8 cellular contexts compared by ENCODE assay signal in genomic region chr14:22836301-22837058, GRCh38. TPM values are rescaled to one million over a fixed set of nuclear protein-coding genes. Genes with fewer than 3 reads are reported as not detected.
A peak's percentile ranks its signal among the peaks of the same experiment; 100 is the strongest.
DNase-seq lines count a peak whose midpoint lies in the region; ATAC-seq and TF ChIP-seq lines count a peak whose summit lies in the region.

TSS of gene MMP14 (plus strand) at chr14:22836585. CDS start at chr14:22836818, 233 bp downstream.

- peaks cover 21% of the 10 kb centered on the region for H3K36me3 Mint-ChIP-seq in activated naive CD8-positive, alpha-beta T cell treated with anti-CD3 and anti-CD28 coated beads, Interleukin-2, amount 10 ng/mL, durations not matched to agents 7 days and 5 days

- peaks cover 12% of the 10 kb centered on the region for H3K27me3 Mint-ChIP-seq in activated naive CD8-positive, alpha-beta T cell treated with anti-CD3 and anti-CD28 coated beads, Interleukin-2, amount 10 ng/mL, durations not matched to agents 7 days and 5 days

- H3K27me3 ChIP-seq in HCT116 (ENCODE audit: insufficient read depth, low read length) (no peaks in the 10 kb centered on the region), osteoblast (ENCODE audit: insufficient read depth, low read length) (no peaks in the 10 kb centered on the region)

- CTCF ChIA-PET in HCT116 (lab: Charles Lee): interaction anchor here (1.0 to 1.3 kb wide), 2 partner anchors 16 to 18 kb away, joined by 3 to 4 read pairs; no protein-coding TSS in a partner anchor

- peak; percentile 64 for ATAC-seq in HCT116
- no peak for ATAC-seq in activated naive CD8-positive, alpha-beta T cell treated with anti-CD3 and anti-CD28 coated beads, Interleukin-2, amount 10 ng/mL, durations not matched to agents 7 days and 5 days (ENCODE audit: low read depth)
- ATAC-seq in Right ventricle myocardium inferior: peak; percentile 79
- ATAC-seq in GM18498 (IDR thresholded peaks at IDR 0.05; ENCODE audit: unreplicated experiment): no peak
- ATAC-seq in HG03159 (IDR thresholded peaks at IDR 0.05; ENCODE audit: unreplicated experiment): no peak
- no peak for ATAC-seq in GM21786 (IDR thresholded peaks at IDR 0.05; ENCODE audit: unreplicated experiment)

- POLR2A ChIA-PET in HCT116 (lab: Charles Lee): no interaction called here
- POLR2A ChIA-PET in activated naive CD8-positive, alpha-beta T cell treated with anti-CD3 and anti-CD28 coated beads, Interleukin-2, amount 10 ng/mL, durations not matched to agents 7 days and 5 days (lab: Charles Lee): no interaction called here

- H3K9me3 Mint-ChIP-seq in activated naive CD8-positive, alpha-beta T cell treated with anti-CD3 and anti-CD28 coated beads, Interleukin-2, amount 10 ng/mL, durations not matched to agents 7 days and 5 days: no peaks in the 10 kb centered on the region

- H2AFZ ChIP-seq in HCT116 (ENCODE audit: low read depth, low read length, poor library complexity, severe bottlenecking) (peak within 1 kb of the TSS; percentile 61), osteoblast (ENCODE audit: low read length) (peak within 1 kb of the TSS; percentile 40)

- H3K79me2 ChIP-seq in HCT116 (ENCODE audit: insufficient read depth, low read length) (no peaks in the 10 kb centered on the region; the same call in 1 of the 2 replicates), osteoblast (ENCODE audit: insufficient read depth, low read length) (peaks cover 64% of the 10 kb centered on the region)

- no TSS peak for BruUV-seq in HCT116 (replicated peaks; lab: Mats Ljungman, UMichigan)

- H3K9me3 ChIP-seq in HCT116 (ENCODE audit: control insufficient read depth in 1 of 2, insufficient read depth in 1 of 2, low read depth in 1 of 2, low read length in 2 of 2): no peaks in the 10 kb centered on the region
- H3K9me3 ChIP-seq in osteoblast (ENCODE audit: low read depth, low read length): no peaks in the 10 kb centered on the region

- H3K4me1 Mint-ChIP-seq in activated naive CD8-positive, alpha-beta T cell treated with anti-CD3 and anti-CD28 coated beads, Interleukin-2, amount 10 ng/mL, durations not matched to agents 7 days and 5 days: peaks cover 12% of the 10 kb centered on the region

- 0 out of 6 replicates have a peak, but pooled peaks of 2 of the 3 experiments have one; percentile 3 to 12 for TF ChIP-seq CTCF in HCT116 (IDR thresholded peaks at IDR 0.05 in 2 of 3, conservative IDR thresholded peaks at IDR 0.05 in 1 of 3; ENCODE audit: borderline replicate concordance in 1 of 3, insufficient read depth in 1 of 3, low read depth in 2 of 3, low read length in 2 of 3)
- TF ChIP-seq CTCF in osteoblast (IDR thresholded peaks at IDR 0.05; ENCODE audit: extremely low read depth, low read depth, low read length): peak; percentile 55

- H4K20me1 ChIP-seq in HCT116 (ENCODE audit: insufficient read depth) (no peaks in the 10 kb centered on the region), osteoblast (ENCODE audit: insufficient read depth, low read length) (peaks cover 11% of the 10 kb centered on the region)

- DNase-seq in A172 (ENCODE audit: low spot score) (no peak), HCT116 (ENCODE audit: low read depth, low spot score) (no peak), Right ventricle myocardium inferior (ENCODE audit: missing footprints) (peak; percentile 85), osteoblast (ENCODE audit: insufficient read length, low spot score, missing footprints) (peak; percentile 99)
- DNase-seq in activated naive CD8-positive, alpha-beta T cell treated with anti-CD3 and anti-CD28 coated beads, Interleukin-2, amount 10 ng/mL, durations not matched to agents 7 days and 5 days: no peak

- peak within 1 kb of the TSS; percentile 75 for H3K4me3 Mint-ChIP-seq in activated naive CD8-positive, alpha-beta T cell treated with anti-CD3 and anti-CD28 coated beads, Interleukin-2, amount 10 ng/mL, durations not matched to agents 7 days and 5 days

- H3K9ac ChIP-seq in HCT116 (ENCODE audit: low read length): peak within 1 kb of the TSS; percentile 70

- H3K4me2 ChIP-seq in HCT116 (ENCODE audit: low read length) (peak within 1 kb of the TSS; percentile 80), osteoblast (ENCODE audit: insufficient read depth, low read length) (peak within 1 kb of the TSS; percentile 88)

- H3K9me2 ChIP-seq in HCT116 (ENCODE audit: insufficient read depth): no peaks in the 10 kb centered on the region

- H3K27ac ChIP-seq in HCT116 (ENCODE audit: low read depth, low read length): peak within 1 kb of the TSS; percentile 48; the same call in 1 of the 2 replicates
- peak within 1 kb of the TSS; percentile 97 for H3K27ac ChIP-seq in osteoblast (ENCODE audit: low read depth, low read length)

- H3K4me1 ChIP-seq in HCT116 (ENCODE audit: control insufficient read depth in 1 of 2, insufficient read depth in 2 of 2, low read length in 2 of 2) (peaks cover 0 to 14% of the 10 kb centered on the region in 2 experiments; a peak in 1 of 4 replicates), osteoblast (ENCODE audit: insufficient read depth, low read length) (peaks cover 25% of the 10 kb centered on the region)

- peak within 1 kb of the TSS; percentile 56 to 62 for H3K4me3 ChIP-seq in HCT116 (replicated peaks in 1 of 2; ENCODE audit: low read depth in 1 of 2, low read length in 2 of 2)
- H3K4me3 ChIP-seq in osteoblast (ENCODE audit: insufficient read depth, low read length): peak within 1 kb of the TSS; percentile 96

- no peak; the same call in 1 of the 2 replicates for TF ChIP-seq RAD21 in HCT116 (IDR thresholded peaks at IDR 0.05; ENCODE audit: low read depth)

- H3K36me3 ChIP-seq in HCT116 (ENCODE audit: control insufficient read depth in 1 of 2, insufficient read depth in 2 of 2, low read length in 2 of 2) (peaks cover 15 to 16% of the 10 kb centered on the region in 2 experiments), osteoblast (ENCODE audit: insufficient read depth, low read length) (peaks cover 33% of the 10 kb centered on the region)

- no peak within 1 kb of the TSS for H3K27ac Mint-ChIP-seq in activated naive CD8-positive, alpha-beta T cell treated with anti-CD3 and anti-CD28 coated beads, Interleukin-2, amount 10 ng/mL, durations not matched to agents 7 days and 5 days

- intact Hi-C loops in HCT116 (cut with micrococcal nuclease): no loop called here
- intact Hi-C loops in Right ventricle myocardium inferior (cut with DNase I): loop anchor here (2.0 to 5.0 kb wide), 2 partner anchors 14 to 269 kb away; no protein-coding TSS in a partner anchor

- TF ChIP-seq POLR2A in HCT116 (IDR thresholded peaks at IDR 0.05; ENCODE audit: borderline replicate concordance, extremely low read depth, insufficient read depth, insufficient read length): no peak

- RAD21 ChIA-PET in HCT116 (lab: Charles Lee; ENCODE audit: low non-redundant PET in 1 of 2, low total read pairs in 2 of 2, uncharacterized antibody in 2 of 2, unreplicated experiment in 2 of 2): no interaction called here

TF ChIP-seq in HCT116, 20 proteins besides CTCF, POLR2A, EP300 and RAD21:
- no peak for TF ChIP-seq ATF3 (IDR thresholded peaks at IDR 0.05)
- peak; percentile 41; the same call in 1 of the 2 replicates for TF ChIP-seq POLR2AphosphoS5 (IDR thresholded peaks at IDR 0.05; ENCODE audit: low read depth, low read length)

RNA-seq across cellular contexts. Expression of gene MMP14, which starts in this region (rescaled TPM):
- total RNA-seq in A172 (2014; rRNA removed; shearing (Covaris generic)): 82.4 and 92.9 TPM in 2 replicates
- total RNA-seq in HCT116 (2021; ENCODE audit: unreplicated experiment) (17.8 TPM), Right ventricle myocardium inferior (26.0 TPM), osteoblast (580 and 649 TPM in 2 replicates)
- 14.1 and 15.1 TPM in 2 replicates for polyA plus RNA-seq in HCT116 (2012)
- total RNA-seq in activated naive CD8-positive, alpha-beta T cell treated with anti-CD3 and anti-CD28 coated beads, Interleukin-2, amount 10 ng/mL, durations not matched to agents 7 days and 5 days: 1 to 10 TPM; 3.1 to 4.9 TPM

Comparison
In these comparisons a context has a peak if more than half of its experiments do, and no peak if none do; other contexts are left out.
1. DNase-seq: peak in Right ventricle myocardium inferior (single experiment) and osteoblast (single experiment); none in A172 (single experiment), HCT116 (single experiment) and activated naive CD8-positive, alpha-beta T cell treated with anti-CD3 and anti-CD28 coated beads, Interleukin-2, amount 10 ng/mL, durations not matched to agents 7 days and 5 days (single experiment).
2. ATAC-seq: peak in HCT116 (single experiment) and Right ventricle myocardium inferior (single experiment); none in activated naive CD8-positive, alpha-beta T cell treated with anti-CD3 and anti-CD28 coated beads, Interleukin-2, amount 10 ng/mL, durations not matched to agents 7 days and 5 days (single experiment), GM18498 (single experiment), HG03159 (single experiment) and GM21786 (single experiment).